8 cellular contexts compared by ENCODE assay signal in genomic region chr3:115147329-115148141, GRCh38. TPM values are rescaled to one million over a fixed set of nuclear protein-coding genes. Genes with fewer than 3 reads are reported as not detected.
DNase-seq lines count a peak whose midpoint lies in the region; ATAC-seq, FAIRE-seq and TF ChIP-seq lines count a peak whose summit lies in the region.

No MANE protein-coding gene starts in this region.

- no peaks in the 10 kb centered on the region; the same call in 1 of the 2 replicates for H3K4me1 ChIP-seq in MM.1S (ENCODE audit: low read length)

- H3K4me2 ChIP-seq in MM.1S (ENCODE audit: low read depth, low read length) (peak overlapping the region; percentile 74; the same call in 1 of the 2 replicates), neural cell (ENCODE audit: low read length) (no peak overlapping the region)

- TF ChIP-seq CTCF in MM.1S (IDR thresholded peaks at IDR 0.05; ENCODE audit: low read length) (no peak), foreskin fibroblast (IDR thresholded peaks at IDR 0.05; ENCODE audit: low read depth, low read length) (no peak), neural cell (IDR thresholded peaks at IDR 0.05; ENCODE audit: poor library complexity, severe bottlenecking) (peak; percentile 32)

- peak; percentile 69 for TF ChIP-seq RAD21 in neural cell (conservative IDR thresholded peaks at IDR 0.05)

- peak; percentile 93 for FAIRE-seq in G401.6 (lab: Jason Lieb, UNC)

- peaks cover 2 to 7% of the 10 kb centered on the region in 2 donors for H3K9me3 Mint-ChIP-seq in stimulated activated naive CD8-positive, alpha-beta T cell treated with anti-CD3 and anti-CD28 coated beads, Interleukin-15, amount 100 ng/mL, for 72 hours

- H3K36me3 ChIP-seq in MM.1S (replicated peaks; ENCODE audit: insufficient read depth, low read length) = no peaks in the 10 kb centered on the region
- no peaks in the 10 kb centered on the region for H3K36me3 ChIP-seq in neural cell (ENCODE audit: insufficient read depth, low read length)

- peak overlapping the region; percentile 98 to 100 for H3K27ac Mint-ChIP-seq in stimulated activated naive CD8-positive, alpha-beta T cell treated with anti-CD3 and anti-CD28 coated beads, Interleukin-15, amount 100 ng/mL, for 72 hours

- TF ChIP-seq EP300 in neural cell (conservative IDR thresholded peaks at IDR 0.05; ENCODE audit: poor library complexity, severe bottlenecking) = peak; percentile 75

- H2AFZ ChIP-seq in MM.1S (ENCODE audit: low read length) (peak overlapping the region; percentile 66), neural cell (ENCODE audit: low read depth, low read length) (peak overlapping the region; percentile 84)

- H4K20me1 ChIP-seq in MM.1S (ENCODE audit: insufficient read depth, low read length) = no peaks in the 10 kb centered on the region
- H4K20me1 ChIP-seq in neural cell (ENCODE audit: insufficient read depth) = no peaks in the 10 kb centered on the region

- peak overlapping the region; percentile 62; the same call in 1 of the 2 replicates for H3K27ac ChIP-seq in MM.1S (ENCODE audit: low read length)
- peak overlapping the region; percentile 95 for H3K27ac ChIP-seq in neural cell (ENCODE audit: low read length)

- H3K4me1 Mint-ChIP-seq in stimulated activated naive CD8-positive, alpha-beta T cell treated with anti-CD3 and anti-CD28 coated beads, Interleukin-15, amount 100 ng/mL, for 72 hours = peaks cover 14% of the 10 kb centered on the region

- no peaks in the 10 kb centered on the region for H3K27me3 Mint-ChIP-seq in stimulated activated naive CD8-positive, alpha-beta T cell treated with anti-CD3 and anti-CD28 coated beads, Interleukin-15, amount 100 ng/mL, for 72 hours

- peak overlapping the region; percentile 89 to 95 for H3K4me3 Mint-ChIP-seq in stimulated activated naive CD8-positive, alpha-beta T cell treated with anti-CD3 and anti-CD28 coated beads, Interleukin-15, amount 100 ng/mL, for 72 hours

- H3F3A ChIP-seq in MM.1S (ENCODE audit: insufficient read depth, low read length) (no peaks in the 10 kb centered on the region), neural cell (ENCODE audit: insufficient read depth, low read length, poor library complexity, severe bottlenecking) (peaks cover 4% of the 10 kb centered on the region)

- H3K9ac ChIP-seq in MM.1S (ENCODE audit: low read length) (peak overlapping the region; percentile 74), neural cell (ENCODE audit: low read length) (peak overlapping the region; percentile 94)

- H3K9me3 ChIP-seq in MM.1S (replicated peaks; ENCODE audit: insufficient read depth, low read length) (no peaks in the 10 kb centered on the region), neural cell (ENCODE audit: low read length) (no peaks in the 10 kb centered on the region)

- DNase-seq in HCEC 1CT (peak; percentile 99), MM.1S (peak; percentile 99), SIG-M5 treated with dmso at 0.1 percent for 504 hours (lab: John Stamatoyannopoulos, UW; ENCODE audit: unreplicated experiment) (peak; percentile 100), foreskin fibroblast (peak; percentile 100)
- DNase-seq in activated naive CD4-positive, alpha-beta T cell (lab: John Stamatoyannopoulos, UW) = peak; percentile 87 to 98 (median 96)
- DNase-seq in stimulated activated naive CD8-positive, alpha-beta T cell treated with anti-CD3 and anti-CD28 coated beads, Interleukin-15, amount 100 ng/mL, for 72 hours = peak; percentile 96 to 98

- H3K4me3 ChIP-seq in MM.1S (ENCODE audit: low read length) (peak overlapping the region; percentile 79), foreskin fibroblast (ENCODE audit: low read depth in 1 of 2, low read length in 2 of 2) (peak overlapping the region; percentile 76 to 80), neural cell (ENCODE audit: low read length) (peak overlapping the region; percentile 83)

- no peaks in the 10 kb centered on the region for H3K27me3 ChIP-seq in MM.1S (replicated peaks; ENCODE audit: insufficient read depth, low read length)
- no peaks in the 10 kb centered on the region for H3K27me3 ChIP-seq in neural cell (ENCODE audit: insufficient read depth, low read depth, low read length)

- ATAC-seq in stimulated activated naive CD8-positive, alpha-beta T cell treated with anti-CD3 and anti-CD28 coated beads, Interleukin-15, amount 100 ng/mL, for 72 hours = peak; percentile 89

- H3K9me2 ChIP-seq in MM.1S (replicated peaks; ENCODE audit: insufficient read depth, low read length) (no peaks in the 10 kb centered on the region), neural cell (ENCODE audit: insufficient read depth, low read length) (no peaks in the 10 kb centered on the region)

- H3K79me2 ChIP-seq in MM.1S (ENCODE audit: low read length) = no peaks in the 10 kb centered on the region
- peaks cover 3% of the 10 kb centered on the region for H3K79me2 ChIP-seq in neural cell (replicated peaks; ENCODE audit: insufficient read depth, low read length)

TF ChIP-seq in neural cell, 6 proteins besides CTCF, POLR2A, EP300 and RAD21:
- TF ChIP-seq, protein P1, sequence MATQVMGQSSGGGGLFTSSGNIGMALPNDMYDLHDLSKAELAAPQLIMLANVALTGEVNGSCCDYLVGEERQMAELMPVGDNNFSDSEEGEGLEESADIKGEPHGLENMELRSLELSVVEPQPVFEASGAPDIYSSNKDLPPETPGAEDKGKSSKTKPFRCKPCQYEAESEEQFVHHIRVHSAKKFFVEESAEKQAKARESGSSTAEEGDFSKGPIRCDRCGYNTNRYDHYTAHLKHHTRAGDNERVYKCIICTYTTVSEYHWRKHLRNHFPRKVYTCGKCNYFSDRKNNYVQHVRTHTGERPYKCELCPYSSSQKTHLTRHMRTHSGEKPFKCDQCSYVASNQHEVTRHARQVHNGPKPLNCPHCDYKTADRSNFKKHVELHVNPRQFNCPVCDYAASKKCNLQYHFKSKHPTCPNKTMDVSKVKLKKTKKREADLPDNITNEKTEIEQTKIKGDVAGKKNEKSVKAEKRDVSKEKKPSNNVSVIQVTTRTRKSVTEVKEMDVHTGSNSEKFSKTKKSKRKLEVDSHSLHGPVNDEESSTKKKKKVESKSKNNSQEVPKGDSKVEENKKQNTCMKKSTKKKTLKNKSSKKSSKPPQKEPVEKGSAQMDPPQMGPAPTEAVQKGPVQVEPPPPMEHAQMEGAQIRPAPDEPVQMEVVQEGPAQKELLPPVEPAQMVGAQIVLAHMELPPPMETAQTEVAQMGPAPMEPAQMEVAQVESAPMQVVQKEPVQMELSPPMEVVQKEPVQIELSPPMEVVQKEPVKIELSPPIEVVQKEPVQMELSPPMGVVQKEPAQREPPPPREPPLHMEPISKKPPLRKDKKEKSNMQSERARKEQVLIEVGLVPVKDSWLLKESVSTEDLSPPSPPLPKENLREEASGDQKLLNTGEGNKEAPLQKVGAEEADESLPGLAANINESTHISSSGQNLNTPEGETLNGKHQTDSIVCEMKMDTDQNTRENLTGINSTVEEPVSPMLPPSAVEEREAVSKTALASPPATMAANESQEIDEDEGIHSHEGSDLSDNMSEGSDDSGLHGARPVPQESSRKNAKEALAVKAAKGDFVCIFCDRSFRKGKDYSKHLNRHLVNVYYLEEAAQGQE (IDR thresholded peaks at IDR 0.05; ENCODE audit: borderline replicate concordance) = peak; percentile 74
- TF ChIP-seq SMC3 (conservative IDR thresholded peaks at IDR 0.05; ENCODE audit: poor library complexity) (peak; percentile 71), POLR2AphosphoS5 (IDR thresholded peaks at IDR 0.05) (peak; percentile 89), TAF1 (IDR thresholded peaks at IDR 0.05; ENCODE audit: low read depth) (peak; percentile 89), EZH2 (IDR thresholded peaks at IDR 0.05; ENCODE audit: borderline replicate concordance, insufficient read depth, low read length, poor library complexity, severe bottlenecking) (no peak), MXI1 (conservative IDR thresholded peaks at IDR 0.05; ENCODE audit: poor library complexity, severe bottlenecking) (peak; percentile 75)

RNA-seq across cellular contexts. Expression of gene ZBTB20, which starts 0.4 kb away (rescaled TPM):
- 2.9 and 4.8 TPM in 2 replicates for polyA plus RNA-seq in neural cell
- polyA minus RNA-seq in neural cell = 71.3 and 85.9 TPM in 2 replicates

Comparison
In these comparisons a context has a peak if more than half of its experiments do, and no peak if none do; other contexts are left out.
1. Peak in every context shown above with its lines: DNase-seq, ATAC-seq, H3K4me3 ChIP-seq and H3K27ac ChIP-seq.